In genomic region chr19:2166741-2167738, GRCh38 we compare ENCODE assay signal across 7 cellular contexts. TPM values are rescaled to one million over a fixed set of nuclear protein-coding genes. Genes with fewer than 3 reads are reported as not detected.
DNase-seq lines count a peak whose midpoint lies in the region; ATAC-seq and TF ChIP-seq lines count a peak whose summit lies in the region.

No MANE protein-coding gene starts in this region.

- CTCF ChIA-PET in OCI-LY7 (lab: Charles Lee; ENCODE audit: unreplicated experiment) = no interaction called here

- H3K27ac ChIP-seq in OCI-LY7 (ENCODE audit: low read depth, low read length, poor library complexity, severe bottlenecking) (no peak overlapping the region), duodenal mucosa (ENCODE audit: low read depth, low read length) (peak overlapping the region; percentile 75)

- H3K4me1 ChIP-seq in OCI-LY7 (ENCODE audit: insufficient read depth, low read length, poor library complexity, severe bottlenecking) (peaks cover 74% of the 10 kb centered on the region), duodenal mucosa (ENCODE audit: control insufficient read depth in 1 of 2, insufficient read depth in 2 of 2, low read length in 2 of 2) (peaks cover 49 to 60% of the 10 kb centered on the region in 2 donors)

- POLR2A ChIA-PET in OCI-LY7 (lab: Charles Lee) = no interaction called here

- intact Hi-C loops in OCI-LY7 (cut with micrococcal nuclease; ENCODE audit: unreplicated experiment) = loop anchor here (10.0 kb wide), 1 partner anchor 448 kb away; no protein-coding TSS in a partner anchor

- no peak for ATAC-seq in naive B cell (ENCODE audit: low read depth in 2 of 2)
- ATAC-seq in GM18858 (IDR thresholded peaks at IDR 0.05; ENCODE audit: unreplicated experiment) = no peak
- no peak for ATAC-seq in GM19467 (IDR thresholded peaks at IDR 0.05; ENCODE audit: unreplicated experiment)

- peaks cover 21% of the 10 kb centered on the region; the same call in 1 of the 2 replicates for H3K36me3 ChIP-seq in OCI-LY7 (ENCODE audit: insufficient read depth, low read length)
- H3K36me3 ChIP-seq in duodenal mucosa (ENCODE audit: control insufficient read depth in 1 of 2, insufficient read depth in 2 of 2, low read length in 2 of 2) = peaks cover 0 to 4% of the 10 kb centered on the region in 2 donors

- no peaks in the 10 kb centered on the region for H3K9me3 ChIP-seq in OCI-LY7 (ENCODE audit: low read length)
- H3K9me3 ChIP-seq in duodenal mucosa (ENCODE audit: control insufficient read depth in 1 of 2, low read length in 2 of 2) = no peaks in the 10 kb centered on the region

- no peak overlapping the region for H2AFZ ChIP-seq in OCI-LY7 (ENCODE audit: low read length)

- no peaks in the 10 kb centered on the region for H3K27me3 Mint-ChIP-seq in naive B cell

- H3K9me3 Mint-ChIP-seq in naive B cell = no peaks in the 10 kb centered on the region

- H3K4me1 Mint-ChIP-seq in naive B cell = peaks cover 52 to 72% (median 67%) of the 10 kb centered on the region in 3 donors

- H3K36me3 Mint-ChIP-seq in naive B cell = no peaks in the 10 kb centered on the region

- H3K9ac ChIP-seq in duodenal mucosa (ENCODE audit: low read depth in 1 of 2, low read length in 2 of 2) = peak overlapping the region; percentile 54 to 69

- peak overlapping the region; percentile 79 for H3K4me3 ChIP-seq in GM12864 (ENCODE audit: low read depth, low read length)
- peak overlapping the region; percentile 28 for H3K4me3 ChIP-seq in OCI-LY7 (ENCODE audit: low read depth, low read length, poor library complexity, severe bottlenecking)
- H3K4me3 ChIP-seq in duodenal mucosa (ENCODE audit: low read depth in 1 of 2, low read length in 2 of 2) = peak overlapping the region in 1 of 2 donors; percentile 46

- H3K4me3 Mint-ChIP-seq in naive B cell = peak overlapping the region; percentile 29 to 95 (median 86)

- peak overlapping the region; percentile 45 for H3K4me2 ChIP-seq in OCI-LY7 (ENCODE audit: low read length)

- TF ChIP-seq CTCF in GM12864 (IDR thresholded peaks at IDR 0.05; ENCODE audit: low read depth, low read length, missing control alignments) (no peak), OCI-LY7 (conservative IDR thresholded peaks at IDR 0.05; ENCODE audit: low read length) (no peak)

- no peaks in the 10 kb centered on the region for H3K9me2 ChIP-seq in OCI-LY7 (ENCODE audit: insufficient read depth, low read length)

- peaks cover 76% of the 10 kb centered on the region for H3K79me2 ChIP-seq in OCI-LY7 (ENCODE audit: insufficient read depth, low read depth, low read length)

- TSS peak; percentile 34 for BruUV-seq in OCI-LY7 (replicated peaks; lab: Mats Ljungman, UMichigan)

- peak overlapping the region; percentile 32 to 99 (median 96) for H3K27ac Mint-ChIP-seq in naive B cell

- no peaks in the 10 kb centered on the region for H3K27me3 ChIP-seq in duodenal mucosa (ENCODE audit: control insufficient read depth in 1 of 2, insufficient read depth in 2 of 2, low read length in 2 of 2)

- H4K20me1 ChIP-seq in OCI-LY7 (ENCODE audit: insufficient read depth, low read length) = peaks cover 29% of the 10 kb centered on the region

- no peak for DNase-seq in GM12864 (ENCODE audit: low read depth)
- DNase-seq in OCI-LY7 (ENCODE audit: low spot score) = no peak
- DNase-seq in naive B cell = no peak
- DNase-seq in NCI-H2171 (lab: John Stamatoyannopoulos, UW) = no peak

RNA-seq across cellular contexts. Expression of gene DOT1L, which starts 3.3 kb away (rescaled TPM):
- 19.5 and 27.7 TPM in 2 replicates for total RNA-seq in OCI-LY7 (2014; rRNA removed; shearing (Covaris generic))
- 86.0 and 88.3 TPM in 2 replicates for total RNA-seq in OCI-LY7 (2022)
- polyA plus RNA-seq in naive B cell (ENCODE audit: low read depth in 6 of 6) = 1 to 10 TPM in 1 of 6 donors, under 1 TPM in 5; 0.11 to 2.4 (median 0.70) TPM

RNA-seq across cellular contexts. Expression of gene AP3D1, which starts 15.7 kb away (rescaled TPM):
- total RNA-seq in OCI-LY7 (2014; rRNA removed; shearing (Covaris generic)) = 56.6 and 80.0 TPM in 2 replicates
- total RNA-seq in OCI-LY7 (2022) = 95.0 and 99.8 TPM in 2 replicates
- polyA plus RNA-seq in naive B cell (ENCODE audit: low read depth in 6 of 6) = 10 to 100 TPM in 5 of 6 donors, 1 to 10 TPM in 1; 6.7 to 36.3 (median 15.5) TPM
